In the genomic region with DNA sequence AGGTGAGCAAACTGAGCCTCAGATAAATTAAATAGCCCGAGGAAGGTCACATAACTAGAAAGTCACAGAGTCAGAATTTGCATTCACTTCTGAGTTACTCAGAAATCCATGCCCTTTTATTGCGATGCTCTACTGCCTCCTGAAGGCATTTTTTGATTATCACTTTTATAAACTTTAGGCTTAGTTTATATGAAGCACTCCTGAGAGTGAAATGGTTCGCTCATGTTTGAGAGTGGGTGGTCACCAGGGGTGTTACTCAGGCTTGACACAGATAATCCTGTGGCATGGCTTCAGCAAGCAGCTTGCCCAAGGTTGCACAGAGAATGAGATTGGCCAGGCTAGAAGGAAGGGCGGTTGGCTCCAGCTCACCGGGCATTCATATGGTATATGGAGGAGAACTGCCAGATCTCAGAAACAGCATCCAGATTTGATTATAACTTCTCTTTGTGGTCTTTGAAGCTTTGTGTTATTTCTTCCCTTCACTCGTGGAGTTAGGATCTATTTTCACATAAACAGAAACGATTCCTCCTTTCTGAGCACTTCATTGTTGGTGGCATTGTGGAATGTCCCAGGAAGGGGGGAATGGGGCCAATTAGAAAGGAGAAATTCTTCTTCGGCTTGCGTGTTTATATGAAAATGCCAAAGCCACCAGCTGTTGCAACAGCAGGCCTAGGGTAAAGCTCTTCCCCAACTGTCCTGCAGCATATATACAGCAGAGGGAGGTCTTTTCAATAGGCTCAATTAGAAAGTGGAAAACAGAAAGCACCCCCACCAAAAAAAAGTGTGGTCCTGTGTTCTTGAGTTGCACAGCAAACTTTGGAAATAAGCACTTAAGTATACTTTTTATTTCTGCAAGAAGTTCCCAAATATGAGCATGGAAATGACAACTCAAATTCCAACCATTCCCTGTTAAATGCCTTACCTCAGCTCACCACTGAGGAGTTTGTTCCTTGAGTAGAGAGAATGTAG, we compare ENCODE assay signal across 12 cellular contexts.
DNase-seq lines count a peak whose midpoint lies in the region; ATAC-seq, FAIRE-seq and TF ChIP-seq lines count a peak whose summit lies in the region.
"Had no signal": no experiment of that assay in that cellular context is flagged by ENCODE, and none has a peak within 500 bp of the region (broad histone marks: within the 10 kb centered on the region; RNA-seq: fewer than 3 reads in every experiment).

No MANE protein-coding gene starts in this region.

- no peaks in the 10 kb centered on the region for H4K20me1 ChIP-seq in GM12878 (ENCODE audit: control insufficient read depth, insufficient read depth)

- TF ChIP-seq EP300 in GM12878 (IDR thresholded peaks at IDR 0.05; ENCODE audit: borderline replicate concordance in 1 of 2, control insufficient read depth in 1 of 2, low read depth in 2 of 2, low read length in 2 of 2) = no peak

- H3K9me3 ChIP-seq in BE2C (no peaks in the 10 kb centered on the region), GM12878 (replicated peaks; ENCODE audit: control insufficient read depth, insufficient read depth, low read length) (no peaks in the 10 kb centered on the region)

- no peak overlapping the region for H3K27ac ChIP-seq in GM12878 (ENCODE audit: control insufficient read depth, insufficient read depth)

- no peak overlapping the region for H3K4me3 ChIP-seq in BE2C (ENCODE audit: low read depth, low read length)
- H3K4me3 ChIP-seq in GM12878 = no peak overlapping the region

- no peak overlapping the region for H2AFZ ChIP-seq in GM12878 (ENCODE audit: control insufficient read depth, low read depth, low read length)

- FAIRE-seq in GM12878 (lab: Jason Lieb, UNC) = no peak
- FAIRE-seq: frontal cortex had no signal

- SMC1A ChIA-PET in GM12878 (lab: Charles Lee; ENCODE audit: uncharacterized antibody, unreplicated experiment) = interaction anchor here (0.7 to 1.1 kb wide), 2 partner anchors 864 to 907 kb away, joined by 3 read pairs; no protein-coding TSS in a partner anchor

- H3K4me2 ChIP-seq in GM12878 (ENCODE audit: control insufficient read depth, insufficient read depth) = no peak overlapping the region

- 27% methylated on average over 9 of the region's 9 CpGs for WGBS in GM12878 (ENCODE audit: insufficient coverage, insufficient replicate concordance, low lambda C conversion rate, missing lambda C conversion rate)

- RAD21 ChIA-PET in GM12878 (lab: Charles Lee; ENCODE audit: unreplicated experiment) = no interaction called here

- CTCF ChIA-PET in GM12878 (lab: Yijun Ruan, JAX) = no interaction called here

- ATAC-seq in GM12878 (no peak), HG02588 (IDR thresholded peaks at IDR 0.05; ENCODE audit: unreplicated experiment) (no peak)

- intact Hi-C loops in GM12878 (cut with micrococcal nuclease; ENCODE audit: unreplicated experiment) = no loop called here

- TF ChIP-seq CTCF in BE2C (IDR thresholded peaks at IDR 0.05; ENCODE audit: low read depth, low read length) = peak; percentile 22; the same call in 1 of the 2 replicates
- peak in 1 of 3 experiments; percentile 15; a peak in 1 of 6 replicates for TF ChIP-seq CTCF in GM12878 (IDR thresholded peaks at IDR 0.05 in 2 of 3, conservative IDR thresholded peaks at IDR 0.05 in 1 of 3; ENCODE audit: control insufficient read depth in 2 of 3, extremely low read depth in 1 of 3, insufficient read depth in 1 of 3, low read depth in 3 of 3, low read length in 3 of 3)

- H3K4me1 ChIP-seq in BE2C (peaks cover 23% of the 10 kb centered on the region), GM12878 (ENCODE audit: control insufficient read depth, insufficient read depth, low read length) (no peaks in the 10 kb centered on the region)

- BruUV-seq in GM12878 (replicated peaks; lab: Mats Ljungman, UMichigan) = no TSS peak

- in situ Hi-C loops in GM12878 (cut with MboI) = no loop called here

- H3K79me2 ChIP-seq in GM12878 (ENCODE audit: control insufficient read depth, insufficient read depth, low read length) = no peaks in the 10 kb centered on the region

- TF ChIP-seq POLR2A in GM12878 (IDR thresholded peaks at IDR 0.05; ENCODE audit: low read depth, low read length) = no peak

- no peak overlapping the region for H3K9ac ChIP-seq in GM12878 (ENCODE audit: control insufficient read depth, insufficient read depth, low read length)

- H3K27me3 ChIP-seq in BE2C = no peaks in the 10 kb centered on the region
- no peaks in the 10 kb centered on the region for H3K27me3 ChIP-seq in GM12878 (replicated peaks in 1 of 2; ENCODE audit: control insufficient read depth in 2 of 2, insufficient read depth in 2 of 2, low read length in 1 of 2)

- DNase-seq in BE2C (no peak), LoVo (ENCODE audit: low spot score) (peak; percentile 46), GM12878 (ENCODE audit: low read depth, low spot score) (no peak), midbrain (lab: John Stamatoyannopoulos, UW) (peak; percentile 32), occipital lobe (lab: John Stamatoyannopoulos, UW) (no peak), HuH-7.5 (ENCODE audit: low spot score) (no peak)
- DNase-seq in activated CD4-positive, alpha-beta T cell treated with anti-CD3 and anti-CD28 coated beads, Interleukin-2, amount 50 U/mL, for 48 hours = no peak
- DNase-seq: GOT3, NCI-H1436 treated with DMSO at 0.1 percent for 48 hours, SHP77 had no signal

- H3K36me3 ChIP-seq in BE2C = no peaks in the 10 kb centered on the region
- H3K36me3 ChIP-seq in GM12878 (ENCODE audit: control insufficient read depth in 2 of 2, insufficient read depth in 2 of 2, low read length in 1 of 2) = no peaks in the 10 kb centered on the region

- POLR2A ChIA-PET in GM12878 (lab: Charles Lee) = no interaction called here

- peak; percentile 19; the same call in 1 of the 2 replicates for TF ChIP-seq RAD21 in GM12878 (IDR thresholded peaks at IDR 0.05; ENCODE audit: insufficient read depth, low read depth, low read length)

TF ChIP-seq in GM12878, 131 proteins besides CTCF, POLR2A, EP300 and RAD21:
- TF ChIP-seq ZNF384 (IDR thresholded peaks at IDR 0.05; ENCODE audit: borderline replicate concordance, low read depth, low read length) = no peak
- TF ChIP-seq GATAD2B (conservative IDR thresholded peaks at IDR 0.05; ENCODE audit: low read depth) = no peak
- no peak for TF ChIP-seq NR2C2 (IDR thresholded peaks at IDR 0.05; ENCODE audit: borderline replicate concordance, control insufficient read depth, insufficient read length, low read depth)
- TF ChIP-seq, protein P1, sequence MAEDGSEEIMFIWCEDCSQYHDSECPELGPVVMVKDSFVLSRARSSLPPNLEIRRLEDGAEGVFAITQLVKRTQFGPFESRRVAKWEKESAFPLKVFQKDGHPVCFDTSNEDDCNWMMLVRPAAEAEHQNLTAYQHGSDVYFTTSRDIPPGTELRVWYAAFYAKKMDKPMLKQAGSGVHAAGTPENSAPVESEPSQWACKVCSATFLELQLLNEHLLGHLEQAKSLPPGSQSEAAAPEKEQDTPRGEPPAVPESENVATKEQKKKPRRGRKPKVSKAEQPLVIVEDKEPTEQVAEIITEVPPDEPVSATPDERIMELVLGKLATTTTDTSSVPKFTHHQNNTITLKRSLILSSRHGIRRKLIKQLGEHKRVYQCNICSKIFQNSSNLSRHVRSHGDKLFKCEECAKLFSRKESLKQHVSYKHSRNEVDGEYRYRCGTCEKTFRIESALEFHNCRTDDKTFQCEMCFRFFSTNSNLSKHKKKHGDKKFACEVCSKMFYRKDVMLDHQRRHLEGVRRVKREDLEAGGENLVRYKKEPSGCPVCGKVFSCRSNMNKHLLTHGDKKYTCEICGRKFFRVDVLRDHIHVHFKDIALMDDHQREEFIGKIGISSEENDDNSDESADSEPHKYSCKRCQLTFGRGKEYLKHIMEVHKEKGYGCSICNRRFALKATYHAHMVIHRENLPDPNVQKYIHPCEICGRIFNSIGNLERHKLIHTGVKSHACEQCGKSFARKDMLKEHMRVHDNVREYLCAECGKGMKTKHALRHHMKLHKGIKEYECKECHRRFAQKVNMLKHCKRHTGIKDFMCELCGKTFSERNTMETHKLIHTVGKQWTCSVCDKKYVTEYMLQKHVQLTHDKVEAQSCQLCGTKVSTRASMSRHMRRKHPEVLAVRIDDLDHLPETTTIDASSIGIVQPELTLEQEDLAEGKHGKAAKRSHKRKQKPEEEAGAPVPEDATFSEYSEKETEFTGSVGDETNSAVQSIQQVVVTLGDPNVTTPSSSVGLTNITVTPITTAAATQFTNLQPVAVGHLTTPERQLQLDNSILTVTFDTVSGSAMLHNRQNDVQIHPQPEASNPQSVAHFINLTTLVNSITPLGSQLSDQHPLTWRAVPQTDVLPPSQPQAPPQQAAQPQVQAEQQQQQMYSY (CRISPR knock-in tag; IDR thresholded peaks at IDR 0.05) = no peak
- no peak for TF ChIP-seq KDM1A (IDR thresholded peaks at IDR 0.05; ENCODE audit: borderline replicate concordance)
- TF ChIP-seq IKZF1 (conservative IDR thresholded peaks at IDR 0.05) = no peak
- TF ChIP-seq, protein P2, sequence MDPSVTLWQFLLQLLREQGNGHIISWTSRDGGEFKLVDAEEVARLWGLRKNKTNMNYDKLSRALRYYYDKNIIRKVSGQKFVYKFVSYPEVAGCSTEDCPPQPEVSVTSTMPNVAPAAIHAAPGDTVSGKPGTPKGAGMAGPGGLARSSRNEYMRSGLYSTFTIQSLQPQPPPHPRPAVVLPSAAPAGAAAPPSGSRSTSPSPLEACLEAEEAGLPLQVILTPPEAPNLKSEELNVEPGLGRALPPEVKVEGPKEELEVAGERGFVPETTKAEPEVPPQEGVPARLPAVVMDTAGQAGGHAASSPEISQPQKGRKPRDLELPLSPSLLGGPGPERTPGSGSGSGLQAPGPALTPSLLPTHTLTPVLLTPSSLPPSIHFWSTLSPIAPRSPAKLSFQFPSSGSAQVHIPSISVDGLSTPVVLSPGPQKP (IDR thresholded peaks at IDR 0.05; ENCODE audit: low read depth, low read length) = no peak

Comparison
In these comparisons a context has a peak if more than half of its experiments do, and no peak if none do; other contexts are left out.
1. DNase-seq: peak in LoVo (single experiment) and midbrain (single experiment); none in BE2C (single experiment), GM12878 (single experiment), activated CD4-positive, alpha-beta T cell treated with anti-CD3 and anti-CD28 coated beads, Interleukin-2, amount 50 U/mL, for 48 hours (0 of 2), occipital lobe (single experiment) and HuH-7.5 (single experiment).